3 cellular contexts compared by ENCODE assay signal in genomic region chr1:58345215-58346075, GRCh38.
TF ChIP-seq lines count a peak whose summit lies in the region.

No MANE protein-coding gene starts in this region.

TF ChIP-seq in liver, 16 proteins besides CTCF, POLR2A, EP300 and RAD21:
- TF ChIP-seq SP1 (IDR thresholded peaks at IDR 0.05) (peak; percentile 12), HNF4A (conservative IDR thresholded peaks at IDR 0.05) (peak; percentile 15 to 51), RXRA (IDR thresholded peaks at IDR 0.05) (no peak)

TF ChIP-seq in HepG2, 621 proteins besides CTCF, POLR2A, EP300 and RAD21:
- TF ChIP-seq RCOR2 (CRISPR knock-in tag; IDR thresholded peaks at IDR 0.05): no peak
- no peak for TF ChIP-seq ZNF484 (CRISPR knock-in tag; IDR thresholded peaks at IDR 0.05; ENCODE audit: borderline replicate concordance, low read depth)
TF ChIP-seq in HepG2: peak in this region for 0.

TF ChIP-seq in H1, 55 proteins besides CTCF, POLR2A, EP300 and RAD21:
- TF ChIP-seq RBBP5 (IDR thresholded peaks at IDR 0.05; ENCODE audit: borderline replicate concordance, low read depth, low read length) (no peak), TCF12 (IDR thresholded peaks at IDR 0.05; ENCODE audit: low read depth, low read length) (no peak), SUZ12 (IDR thresholded peaks at IDR 0.05; ENCODE audit: low read length) (no peak), NANOG (IDR thresholded peaks at IDR 0.05; ENCODE audit: insufficient read depth, low read depth, low read length, poor library complexity, severe bottlenecking) (no peak), SAP30 (IDR thresholded peaks at IDR 0.05; ENCODE audit: insufficient read depth, insufficient replicate concordance, low read length) (no peak), ASH2L (IDR thresholded peaks at IDR 0.05; ENCODE audit: low read length) (peak; percentile 30), TBP (IDR thresholded peaks at IDR 0.05; ENCODE audit: low read depth, low read length) (no peak)
